ENCODE assay signal across 11 cellular contexts in genomic region chr11:47992959-47993820, GRCh38. TPM values are rescaled to one million over a fixed set of nuclear protein-coding genes. Genes with fewer than 3 reads are reported as not detected.
DNase-seq lines count a peak whose midpoint lies in the region; ATAC-seq and TF ChIP-seq lines count a peak whose summit lies in the region.
"Had no signal": no experiment of that assay in that cellular context is flagged by ENCODE, and none has a peak within 500 bp of the region (broad histone marks: within the 10 kb centered on the region; RNA-seq: fewer than 3 reads in every experiment).

No MANE protein-coding gene starts in this region.

- POLR2A ChIA-PET in activated CD4-positive, alpha-beta T cell treated with anti-CD3 and anti-CD28 coated beads for 36 hours (lab: Charles Lee): interaction anchor here (0.6 to 0.7 kb wide), 3 partner anchors 25 to 585 kb away, joined by 3 to 8 read pairs (median 4); partner anchors contain the start of gene SLC39A13

- H3K36me3 Mint-ChIP-seq in activated CD4-positive, alpha-beta T cell treated with anti-CD3 and anti-CD28 coated beads for 36 hours (ENCODE audit: low read depth): no peaks in the 10 kb centered on the region

- no peak overlapping the region for H3K4me3 Mint-ChIP-seq in activated CD4-positive, alpha-beta T cell treated with anti-CD3 and anti-CD28 coated beads for 36 hours
- H3K4me3 Mint-ChIP-seq: activated CD8-positive, alpha-beta T cell treated with anti-CD3 and anti-CD28 coated beads for 36 hours had no signal

- no peak overlapping the region for H3K27ac Mint-ChIP-seq in activated CD4-positive, alpha-beta T cell treated with anti-CD3 and anti-CD28 coated beads for 36 hours
- H3K27ac Mint-ChIP-seq: activated CD8-positive, alpha-beta T cell treated with anti-CD3 and anti-CD28 coated beads for 36 hours had no signal

- H3K4me3 ChIP-seq in fibroblast of the aortic adventitia (ENCODE audit: low read depth, low read length): no peak overlapping the region

- intact Hi-C loops in activated CD4-positive, alpha-beta T cell treated with anti-CD3 and anti-CD28 coated beads for 36 hours (cut with DNase I, micrococcal nuclease): loop anchor here in 1 of 2 experiments (5.0 kb wide), 1 partner anchor 1161 kb away; no protein-coding TSS in a partner anchor

- no peaks in the 10 kb centered on the region for H3K27me3 Mint-ChIP-seq in activated CD4-positive, alpha-beta T cell treated with anti-CD3 and anti-CD28 coated beads for 36 hours
- H3K27me3 Mint-ChIP-seq: activated CD8-positive, alpha-beta T cell treated with anti-CD3 and anti-CD28 coated beads for 36 hours had no signal

- no peaks in the 10 kb centered on the region for H3K9me3 Mint-ChIP-seq in activated CD4-positive, alpha-beta T cell treated with anti-CD3 and anti-CD28 coated beads for 36 hours (ENCODE audit: low read depth)
- H3K9me3 Mint-ChIP-seq: activated CD8-positive, alpha-beta T cell treated with anti-CD3 and anti-CD28 coated beads for 36 hours had no signal

- CTCF ChIA-PET in activated CD4-positive, alpha-beta T cell treated with anti-CD3 and anti-CD28 coated beads for 36 hours (lab: Charles Lee): interaction anchor here (0.6 to 1.9 kb wide), 7 partner anchors 8 to 83 kb away, joined by 3 to 7 read pairs (median 3); no protein-coding TSS in a partner anchor

- no peak for DNase-seq in activated CD4-positive, alpha-beta T cell treated with anti-CD3 and anti-CD28 coated beads for 36 hours
- DNase-seq in activated CD4-positive, alpha-beta T cell treated with anti-CD3 and anti-CD28 coated beads for 1 hour: no peak
- peak; percentile 94 for DNase-seq in RPMI7951 (ENCODE audit: low read depth)
- peak; percentile 77 for DNase-seq in fibroblast of the aortic adventitia (ENCODE audit: low read depth)
- DNase-seq in stromal cell of bone marrow (ENCODE audit: low read depth): peak; percentile 67
- DNase-seq in COLO829 (ENCODE audit: low spot score): no peak
- DNase-seq: activated CD8-positive, alpha-beta T cell treated with anti-CD3 and anti-CD28 coated beads for 36 hours; effector CD8-positive, alpha-beta T cell; stimulated activated CD4-positive, alpha-beta T cell treated with anti-CD3 and anti-CD28 coated beads, Interleukin-2, amount 100 ng/mL, for 24 hours had no signal

- H3K4me1 Mint-ChIP-seq in activated CD4-positive, alpha-beta T cell treated with anti-CD3 and anti-CD28 coated beads for 36 hours: peaks cover 47% of the 10 kb centered on the region

- no peak for TF ChIP-seq CTCF in fibroblast of the aortic adventitia (IDR thresholded peaks at IDR 0.05; ENCODE audit: insufficient read depth, low read length)

- peak; percentile 30 for ATAC-seq in activated CD4-positive, alpha-beta T cell treated with anti-CD3 and anti-CD28 coated beads for 36 hours
- ATAC-seq in GM21515 (IDR thresholded peaks at IDR 0.05; ENCODE audit: unreplicated experiment) (no peak), GM18909 (IDR thresholded peaks at IDR 0.05; ENCODE audit: poor library complexity, unreplicated experiment) (no peak)
- ATAC-seq: activated CD8-positive, alpha-beta T cell treated with anti-CD3 and anti-CD28 coated beads for 36 hours had no signal

RNA-seq across cellular contexts. Expression of gene PTPRJ, which starts 12.8 kb away (rescaled TPM):
- 10 to 100 TPM; 20.8 to 21.3 TPM for total RNA-seq in activated CD4-positive, alpha-beta T cell treated with anti-CD3 and anti-CD28 coated beads for 36 hours
- total RNA-seq in RPMI7951 (2014; rRNA removed; shearing (Covaris generic)): 13.6 and 14.2 TPM in 2 replicates
- total RNA-seq in fibroblast of the aortic adventitia (ENCODE audit: low replicate concordance): 6.6 and 11.0 TPM in 2 replicates

Comparison
In these comparisons a context has a peak if more than half of its experiments do, and no peak if none do; other contexts are left out.
1. DNase-seq: peak in RPMI7951 (single experiment), fibroblast of the aortic adventitia (single experiment) and stromal cell of bone marrow (single experiment); none in activated CD4-positive, alpha-beta T cell treated with anti-CD3 and anti-CD28 coated beads for 36 hours (single experiment), activated CD4-positive, alpha-beta T cell treated with anti-CD3 and anti-CD28 coated beads for 1 hour (single experiment) and COLO829 (single experiment).